Comparison of ENCODE assay signal across 8 cellular contexts in the genomic region with DNA sequence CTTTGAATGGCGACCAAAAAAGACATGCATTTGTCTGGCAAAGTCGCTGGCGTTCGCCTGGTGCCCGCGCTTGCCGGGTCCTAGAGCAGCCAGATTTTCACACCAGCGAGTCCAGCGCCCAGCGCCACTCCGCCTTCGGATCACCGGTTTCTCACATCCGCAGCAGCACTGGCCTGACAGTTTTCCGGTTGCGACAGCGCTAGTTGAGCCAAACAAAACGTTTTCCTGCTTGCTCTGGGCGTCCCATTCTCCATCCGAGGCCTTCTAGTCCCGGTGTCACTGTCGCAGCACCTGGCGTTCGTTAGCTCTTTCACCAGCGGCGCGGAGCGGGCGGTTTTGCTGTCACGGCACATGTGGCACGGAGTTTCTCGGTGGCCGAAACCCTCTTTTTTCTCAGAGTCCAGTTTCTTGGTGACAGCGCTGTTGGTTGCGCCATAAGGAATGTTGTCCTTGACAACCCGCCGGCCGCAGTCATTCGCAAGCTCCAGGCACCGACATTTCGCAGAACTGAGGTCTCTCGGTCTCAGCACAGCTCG. TPM values are rescaled to one million over a fixed set of nuclear protein-coding genes. Genes with fewer than 3 reads are reported as not detected.
DNase-seq lines count a peak whose midpoint lies in the region; ATAC-seq lines count a peak whose summit lies in the region.

No MANE protein-coding gene starts in this region.

- peaks cover 74% of the 10 kb centered on the region for H3K27me3 ChIP-seq in ectodermal cell (ENCODE audit: control insufficient read depth, insufficient read depth, low read length, poor library complexity, severe bottlenecking)

- peak; percentile 47 for ATAC-seq in GM18517 (IDR thresholded peaks at IDR 0.05; ENCODE audit: unreplicated experiment)
- peak; percentile 34 for ATAC-seq in HG02938 (IDR thresholded peaks at IDR 0.05; ENCODE audit: unreplicated experiment)

- H3K4me3 ChIP-seq in ectodermal cell (ENCODE audit: insufficient read depth, low read depth, low read length): peak overlapping the region; percentile 39

- 0 to 1% methylated on average over 43 of the region's 43 CpGs for whole genome bisulfite sequencing in ectodermal cell, 2 experiments

- no peaks in the 10 kb centered on the region for H3K36me3 ChIP-seq in ectodermal cell (ENCODE audit: control insufficient read depth, insufficient read depth, low read length)

- peaks cover 4% of the 10 kb centered on the region for H3K4me1 ChIP-seq in ectodermal cell (ENCODE audit: control insufficient read depth, insufficient read depth, low read length)

- no peaks in the 10 kb centered on the region for H3K9me3 ChIP-seq in ectodermal cell (ENCODE audit: control insufficient read depth, low read length)

- DNase-seq in NCI-H2171 (lab: John Stamatoyannopoulos, UW) (peak; percentile 62), mesenteric fat pad (ENCODE audit: low spot score) (peak; percentile 92), epidermal melanocyte (ENCODE audit: insufficient read length, low spot score) (no peak)
- DNase-seq in activated CD4-positive, alpha-beta T cell treated with anti-CD3 and anti-CD28 coated beads, Interleukin-2, amount 50 U/mL, for 24 hours (ENCODE audit: low read depth in 1 of 2, low spot score in 1 of 2): peak; percentile 53 to 62
- peak; percentile 38 to 54 for DNase-seq in stimulated activated CD8-positive, alpha-beta memory T cell treated with anti-CD3 and anti-CD28 coated beads, Interleukin-15, amount 100 ng/mL, for 4 hours (ENCODE audit: low read depth in 2 of 2)

- no peak overlapping the region for H3K27ac ChIP-seq in ectodermal cell (ENCODE audit: insufficient read depth, low read depth, low read length, poor library complexity, severe bottlenecking)

RNA-seq across cellular contexts. Expression of a gene that starts 48.0 kb away (rescaled TPM):
- polyA plus RNA-seq in ectodermal cell (2013, experiment 1 of 4): not detected
- polyA plus RNA-seq in ectodermal cell (2013, experiment 2 of 4): 0.30 TPM
- not detected for polyA plus RNA-seq in ectodermal cell (2013, experiment 3 of 4)
- polyA plus RNA-seq in ectodermal cell (2013, experiment 4 of 4): 0.49 TPM
- total RNA-seq in mesenteric fat pad: 2.0 TPM
